ENCODE assay signal across 13 cellular contexts in genomic region chr16:1721372-1721771, GRCh38. TPM values are rescaled to one million over a fixed set of nuclear protein-coding genes. Genes with fewer than 3 reads are reported as not detected.
DNase-seq lines count a peak whose midpoint lies in the region; ATAC-seq and TF ChIP-seq lines count a peak whose summit lies in the region.
"Had no signal": no experiment of that assay in that cellular context is flagged by ENCODE, and none has a peak within 500 bp of the region (broad histone marks: within the 10 kb centered on the region; RNA-seq: fewer than 3 reads in every experiment).

No MANE protein-coding gene starts in this region.

- H3K36me3 Mint-ChIP-seq in stimulated activated effector memory CD8-positive, alpha-beta T cell treated with anti-CD3 and anti-CD28 coated beads, Interleukin-12 subunit alpha, Interleukin-12 subunit beta, amount 100 ng/mL, for 72 hours, result peaks cover 9% of the 10 kb centered on the region

- no peak overlapping the region for H3K4me3 ChIP-seq in PC-9
- H3K4me3 ChIP-seq: GM12878, SK-N-MC had no signal

- POLR2A ChIA-PET in PC-9 (lab: Charles Lee; ENCODE audit: unreplicated experiment), result no interaction called here

- no peaks in the 10 kb centered on the region for H3K9me3 Mint-ChIP-seq in stimulated activated effector memory CD8-positive, alpha-beta T cell treated with anti-CD3 and anti-CD28 coated beads, Interleukin-12 subunit alpha, Interleukin-12 subunit beta, amount 100 ng/mL, for 72 hours
- H3K9me3 Mint-ChIP-seq: memory B cell had no signal

- no peak for DNase-seq in GM20000 (ENCODE audit: low spot score)
- no peak for DNase-seq in PC-9
- no peak for DNase-seq in epithelial cell of prostate (ENCODE audit: low read depth, low spot score)
- DNase-seq in stimulated activated effector memory CD8-positive, alpha-beta T cell treated with anti-CD3 and anti-CD28 coated beads, Interleukin-12 subunit alpha, Interleukin-12 subunit beta, amount 100 ng/mL, for 72 hours (ENCODE audit: low spot score in 2 of 2), result no peak
- DNase-seq in DMS79 (lab: John Stamatoyannopoulos, UW), result no peak
- no peak for DNase-seq in activated gamma-delta T cell (lab: John Stamatoyannopoulos, UW)
- DNase-seq: NCI-H1105, NCI-H2171 treated with DMSO at 0.1 percent for 48 hours had no signal

- H3K36me3 ChIP-seq in PC-9 (ENCODE audit: low read depth), result no peaks in the 10 kb centered on the region

- H3K4me3 Mint-ChIP-seq in stimulated activated effector memory CD8-positive, alpha-beta T cell treated with anti-CD3 and anti-CD28 coated beads, Interleukin-12 subunit alpha, Interleukin-12 subunit beta, amount 100 ng/mL, for 72 hours, result no peak overlapping the region

- intact Hi-C loops in PC-9 (cut with micrococcal nuclease; ENCODE audit: unreplicated experiment), result no loop called here

- no peaks in the 10 kb centered on the region; the same call in 1 of the 2 replicates for H4K20me1 ChIP-seq in PC-9 (ENCODE audit: insufficient read depth)

- H3K9me2 ChIP-seq in PC-9 (ENCODE audit: insufficient read depth), result no peaks in the 10 kb centered on the region

- no peaks in the 10 kb centered on the region for H3K9me3 ChIP-seq in PC-9 (ENCODE audit: insufficient read depth, low read depth)

- ATAC-seq in stimulated activated effector memory CD8-positive, alpha-beta T cell treated with anti-CD3 and anti-CD28 coated beads, Interleukin-12 subunit alpha, Interleukin-12 subunit beta, amount 100 ng/mL, for 72 hours, result no peak
- ATAC-seq in HG02642 (IDR thresholded peaks at IDR 0.05; ENCODE audit: poor library complexity, unreplicated experiment), result no peak

- no peaks in the 10 kb centered on the region for H3K27me3 ChIP-seq in PC-9 (ENCODE audit: insufficient read depth, low read depth)

- no TSS peak for BruUV-seq in PC-9 (replicated peaks; lab: Mats Ljungman, UMichigan)

- no peak overlapping the region for H2AFZ ChIP-seq in PC-9

- H3K27ac ChIP-seq in PC-9 (peak overlapping the region; percentile 67), epithelial cell of prostate (peak overlapping the region; percentile 63)
- H3K27ac ChIP-seq: SK-N-MC, VCaP had no signal

- peak; percentile 1 for TF ChIP-seq CTCF in GM20000 (IDR thresholded peaks at IDR 0.05; ENCODE audit: extremely low read depth, missing control alignments)
- no peak for TF ChIP-seq CTCF in PC-9 (conservative IDR thresholded peaks at IDR 0.05)

- H3K27ac Mint-ChIP-seq in stimulated activated effector memory CD8-positive, alpha-beta T cell treated with anti-CD3 and anti-CD28 coated beads, Interleukin-12 subunit alpha, Interleukin-12 subunit beta, amount 100 ng/mL, for 72 hours, result peak overlapping the region; percentile 17

- H3K79me2 ChIP-seq in PC-9 (ENCODE audit: low read depth), result peaks cover 27% of the 10 kb centered on the region

- H3F3A ChIP-seq in PC-9 (ENCODE audit: insufficient read depth, low read depth), result peaks cover 37% of the 10 kb centered on the region; the same call in 1 of the 2 replicates

- H3K4me1 ChIP-seq in PC-9 (replicated peaks; ENCODE audit: insufficient read depth), result peaks cover 42% of the 10 kb centered on the region

- 0 out of 2 replicates have a peak overlapping the region, but pooled peaks have one; percentile 45 for H3K4me2 ChIP-seq in PC-9

- CTCF ChIA-PET in PC-9 (lab: Charles Lee), result interaction anchor here (0.6 kb wide), 1 partner anchor 388 kb away, joined by 10 read pairs; the partner anchor contains the start of gene BAIAP3

- H3K4me1 Mint-ChIP-seq in stimulated activated effector memory CD8-positive, alpha-beta T cell treated with anti-CD3 and anti-CD28 coated beads, Interleukin-12 subunit alpha, Interleukin-12 subunit beta, amount 100 ng/mL, for 72 hours, result peaks cover 22% of the 10 kb centered on the region

RNA-seq across cellular contexts. Expression of gene MAPK8IP3, which starts 15.4 kb away (rescaled TPM):
- total RNA-seq in PC-9 (2021), result 119 and 125 TPM in 2 replicates

RNA-seq across cellular contexts. Expression of gene JPT2, which starts 43.3 kb away (rescaled TPM):
- total RNA-seq in PC-9 (2021), result 199 and 244 TPM in 2 replicates

RNA-seq across cellular contexts. Expression of gene NME3, which starts 50.0 kb away (rescaled TPM):
- 49.0 and 87.8 TPM in 2 replicates for total RNA-seq in PC-9 (2021)

RNA-seq across cellular contexts. Expression of gene EME2, which starts 51.2 kb away (rescaled TPM):
- total RNA-seq in PC-9 (2021), result 24.2 and 32.4 TPM in 2 replicates

RNA-seq across cellular contexts. Expression of gene MRPS34, which starts 51.6 kb away (rescaled TPM):
- 201 and 247 TPM in 2 replicates for total RNA-seq in PC-9 (2021)
